ENCODE assay signal across 23 cellular contexts in the genomic region with DNA sequence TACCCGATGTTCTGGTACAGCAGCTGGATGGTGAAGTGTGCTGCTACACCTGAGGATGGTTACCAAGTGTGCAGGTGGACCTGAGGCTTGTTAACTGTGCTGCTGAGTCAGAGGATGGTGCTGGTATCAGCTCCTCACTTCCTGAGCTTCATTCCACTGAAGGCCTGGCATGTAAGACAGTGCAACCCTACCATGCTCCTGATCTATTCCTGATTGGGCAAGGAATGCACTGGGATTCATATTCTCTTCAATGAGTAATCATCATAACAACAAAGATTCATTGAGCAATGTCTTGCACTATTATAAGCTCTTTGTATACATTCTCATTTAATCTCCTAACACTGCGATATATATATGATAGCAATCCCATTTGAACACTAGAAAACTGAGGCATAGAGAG.
A peak's percentile ranks its signal among the peaks of the same experiment; 100 is the strongest.
DNase-seq lines count a peak whose midpoint lies in the region; ATAC-seq, FAIRE-seq and TF ChIP-seq lines count a peak whose summit lies in the region.
"Had no signal": no experiment of that assay in that cellular context is flagged by ENCODE, and none has a peak within 500 bp of the region (broad histone marks: within the 10 kb centered on the region; RNA-seq: fewer than 3 reads in every experiment).

No MANE protein-coding gene starts in this region.

- CTCF ChIA-PET in MCF 10A (lab: Yijun Ruan, JAX), result interaction anchor here (0.9 kb wide), 1 partner anchor 35 kb away, joined by 3 read pairs; no protein-coding TSS in a partner anchor

- peaks cover 0 to 1% of the 10 kb centered on the region in 2 donors for H3K9me3 ChIP-seq in breast epithelium
- H3K9me3 ChIP-seq: mucosa of descending colon, SJSA1, thoracic aorta had no signal

- ATAC-seq in SK-N-SH treated with all-trans-retinoic acid at 6 μM for 48 hours, result peak; percentile 41; the same call in 2 of the 3 replicates
- ATAC-seq in GM19035 (IDR thresholded peaks at IDR 0.05; ENCODE audit: unreplicated experiment), result no peak
- ATAC-seq in GM18505 (IDR thresholded peaks at IDR 0.05; ENCODE audit: unreplicated experiment), result no peak
- ATAC-seq: K562, left lobe of liver, mucosa of descending colon had no signal

- TF ChIP-seq POLR2A in breast epithelium (IDR thresholded peaks at IDR 0.05), result no peak
- no peak for TF ChIP-seq POLR2A in GM18505 (IDR thresholded peaks at IDR 0.05; ENCODE audit: borderline replicate concordance, extremely low read depth, insufficient read depth, insufficient read length)

- no peak overlapping the region for H3K4me3 Mint-ChIP-seq in MCF 10A (ENCODE audit: unreplicated experiment)
- H3K4me3 Mint-ChIP-seq: activated naive CD8-positive, alpha-beta T cell treated with anti-CD3 and anti-CD28 coated beads, Interleukin-2, amount 10 ng/mL, durations not matched to agents 7 days and 5 days; neural progenitor cell; T-helper 2 cell treated with Interferon-gamma antibody and Interleukin-4, amounts not matched to agents 5 μg/mL and 100 μg/mL, for 36 hours had no signal

- H3K36me3 Mint-ChIP-seq in MCF 10A (ENCODE audit: insufficient read depth, unreplicated experiment), result no peaks in the 10 kb centered on the region
- H3K36me3 Mint-ChIP-seq: activated naive CD8-positive, alpha-beta T cell treated with anti-CD3 and anti-CD28 coated beads, Interleukin-2, amount 10 ng/mL, durations not matched to agents 7 days and 5 days had no signal

- H3K4me3 ChIP-seq in breast epithelium, result no peak overlapping the region
- H3K4me3 ChIP-seq: K562, mucosa of descending colon, neural progenitor cell, SJSA1, thoracic aorta had no signal

- H3K4me1 ChIP-seq in breast epithelium, result no peaks in the 10 kb centered on the region
- H3K4me1 ChIP-seq: neural progenitor cell had no signal

- FAIRE-seq in urothelium cell line (lab: Jason Lieb, UNC), result peak; percentile 83
- FAIRE-seq: K562 had no signal

- no peak overlapping the region for H3K27ac ChIP-seq in breast epithelium
- H3K27ac ChIP-seq: 22Rv1, neural progenitor cell, SJSA1, thoracic aorta had no signal

- H3K9me3 Mint-ChIP-seq in MCF 10A (ENCODE audit: unreplicated experiment), result peaks cover 2% of the 10 kb centered on the region
- H3K9me3 Mint-ChIP-seq: activated naive CD8-positive, alpha-beta T cell treated with anti-CD3 and anti-CD28 coated beads, Interleukin-2, amount 10 ng/mL, durations not matched to agents 7 days and 5 days; neural progenitor cell; T-helper 2 cell treated with Interferon-gamma antibody and Interleukin-4, amounts not matched to agents 5 μg/mL and 100 μg/mL, for 36 hours had no signal

- DNase-seq in MCF 10A (ENCODE audit: unreplicated experiment), result peak; percentile 76
- no peak for DNase-seq in breast epithelium (ENCODE audit: low spot score in 2 of 2)
- DNase-seq in fibroblast of peridontal ligament (ENCODE audit: extremely low read depth), result peak; percentile 67
- DNase-seq in urothelium cell line (ENCODE audit: low spot score), result no peak
- no peak for DNase-seq in posterior cingulate gyrus
- DNase-seq: activated CD4-positive, CD25-positive, alpha-beta regulatory T cell; activated naive CD8-positive, alpha-beta T cell treated with anti-CD3 and anti-CD28 coated beads, Interleukin-2, amount 10 ng/mL, durations not matched to agents 7 days and 5 days; DMS53; foreskin melanocyte; mucosa of descending colon; NCI-H1092; NCI-H2107; NCI-H69 had no signal

- H3K27ac Mint-ChIP-seq in MCF 10A (ENCODE audit: low read depth, unreplicated experiment), result no peak overlapping the region
- H3K27ac Mint-ChIP-seq: activated naive CD8-positive, alpha-beta T cell treated with anti-CD3 and anti-CD28 coated beads, Interleukin-2, amount 10 ng/mL, durations not matched to agents 7 days and 5 days; neural progenitor cell; T-helper 2 cell treated with Interferon-gamma antibody and Interleukin-4, amounts not matched to agents 5 μg/mL and 100 μg/mL, for 36 hours had no signal

- no peaks in the 10 kb centered on the region for H3K36me3 ChIP-seq in breast epithelium
- H3K36me3 ChIP-seq: neural progenitor cell, SJSA1, thoracic aorta had no signal

- intact Hi-C loops in MCF 10A (cut with micrococcal nuclease), result no loop called here
- intact Hi-C loops in breast epithelium (cut with DNase I; ENCODE audit: low total_unique reads), result no loop called here
- intact Hi-C loops in posterior cingulate gyrus (cut with DNase I), result no loop called here

- no peaks in the 10 kb centered on the region for H3K27me3 Mint-ChIP-seq in MCF 10A (ENCODE audit: insufficient read depth, unreplicated experiment)
- H3K27me3 Mint-ChIP-seq: activated naive CD8-positive, alpha-beta T cell treated with anti-CD3 and anti-CD28 coated beads, Interleukin-2, amount 10 ng/mL, durations not matched to agents 7 days and 5 days had no signal

- H3K4me1 Mint-ChIP-seq in MCF 10A (ENCODE audit: insufficient read depth, unreplicated experiment), result peaks cover 9% of the 10 kb centered on the region
- H3K4me1 Mint-ChIP-seq: activated naive CD8-positive, alpha-beta T cell treated with anti-CD3 and anti-CD28 coated beads, Interleukin-2, amount 10 ng/mL, durations not matched to agents 7 days and 5 days had no signal

- BruUV-seq in MCF 10A (replicated peaks; lab: Mats Ljungman, UMichigan), result no TSS peak

- TF ChIP-seq CTCF in MCF 10A (IDR thresholded peaks at IDR 0.05; ENCODE audit: unreplicated experiment), result no peak
- no peak for TF ChIP-seq CTCF in breast epithelium (IDR thresholded peaks at IDR 0.05)

- POLR2A ChIA-PET in MCF 10A (lab: Yijun Ruan, JAX), result interaction anchor here (0.7 kb wide), 1 partner anchor 14 kb away, joined by 5 read pairs; no protein-coding TSS in a partner anchor

- no peaks in the 10 kb centered on the region for H3K27me3 ChIP-seq in breast epithelium
- H3K27me3 ChIP-seq: neural progenitor cell, SJSA1 had no signal

TF ChIP-seq in SK-N-SH treated with all-trans-retinoic acid at 6 μM for 48 hours, 23 proteins besides CTCF, POLR2A, EP300 and RAD21:
- no peak for TF ChIP-seq GLIS3 (CRISPR knock-in tag; IDR thresholded peaks at IDR 0.05)
- TF ChIP-seq, protein P1, sequence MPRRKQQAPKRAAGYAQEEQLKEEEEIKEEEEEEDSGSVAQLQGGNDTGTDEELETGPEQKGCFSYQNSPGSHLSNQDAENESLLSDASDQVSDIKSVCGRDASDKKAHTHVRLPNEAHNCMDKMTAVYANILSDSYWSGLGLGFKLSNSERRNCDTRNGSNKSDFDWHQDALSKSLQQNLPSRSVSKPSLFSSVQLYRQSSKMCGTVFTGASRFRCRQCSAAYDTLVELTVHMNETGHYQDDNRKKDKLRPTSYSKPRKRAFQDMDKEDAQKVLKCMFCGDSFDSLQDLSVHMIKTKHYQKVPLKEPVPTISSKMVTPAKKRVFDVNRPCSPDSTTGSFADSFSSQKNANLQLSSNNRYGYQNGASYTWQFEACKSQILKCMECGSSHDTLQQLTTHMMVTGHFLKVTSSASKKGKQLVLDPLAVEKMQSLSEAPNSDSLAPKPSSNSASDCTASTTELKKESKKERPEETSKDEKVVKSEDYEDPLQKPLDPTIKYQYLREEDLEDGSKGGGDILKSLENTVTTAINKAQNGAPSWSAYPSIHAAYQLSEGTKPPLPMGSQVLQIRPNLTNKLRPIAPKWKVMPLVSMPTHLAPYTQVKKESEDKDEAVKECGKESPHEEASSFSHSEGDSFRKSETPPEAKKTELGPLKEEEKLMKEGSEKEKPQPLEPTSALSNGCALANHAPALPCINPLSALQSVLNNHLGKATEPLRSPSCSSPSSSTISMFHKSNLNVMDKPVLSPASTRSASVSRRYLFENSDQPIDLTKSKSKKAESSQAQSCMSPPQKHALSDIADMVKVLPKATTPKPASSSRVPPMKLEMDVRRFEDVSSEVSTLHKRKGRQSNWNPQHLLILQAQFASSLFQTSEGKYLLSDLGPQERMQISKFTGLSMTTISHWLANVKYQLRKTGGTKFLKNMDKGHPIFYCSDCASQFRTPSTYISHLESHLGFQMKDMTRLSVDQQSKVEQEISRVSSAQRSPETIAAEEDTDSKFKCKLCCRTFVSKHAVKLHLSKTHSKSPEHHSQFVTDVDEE (CRISPR knock-in tag; IDR thresholded peaks at IDR 0.05), result no peak
- no peak for TF ChIP-seq SNAI2 (CRISPR knock-in tag; IDR thresholded peaks at IDR 0.05)
- no peak for TF ChIP-seq BACH2 (CRISPR knock-in tag; IDR thresholded peaks at IDR 0.05; ENCODE audit: borderline replicate concordance)
- TF ChIP-seq PPARA (CRISPR knock-in tag; IDR thresholded peaks at IDR 0.05; ENCODE audit: borderline replicate concordance), result no peak
- TF ChIP-seq, protein P2, sequence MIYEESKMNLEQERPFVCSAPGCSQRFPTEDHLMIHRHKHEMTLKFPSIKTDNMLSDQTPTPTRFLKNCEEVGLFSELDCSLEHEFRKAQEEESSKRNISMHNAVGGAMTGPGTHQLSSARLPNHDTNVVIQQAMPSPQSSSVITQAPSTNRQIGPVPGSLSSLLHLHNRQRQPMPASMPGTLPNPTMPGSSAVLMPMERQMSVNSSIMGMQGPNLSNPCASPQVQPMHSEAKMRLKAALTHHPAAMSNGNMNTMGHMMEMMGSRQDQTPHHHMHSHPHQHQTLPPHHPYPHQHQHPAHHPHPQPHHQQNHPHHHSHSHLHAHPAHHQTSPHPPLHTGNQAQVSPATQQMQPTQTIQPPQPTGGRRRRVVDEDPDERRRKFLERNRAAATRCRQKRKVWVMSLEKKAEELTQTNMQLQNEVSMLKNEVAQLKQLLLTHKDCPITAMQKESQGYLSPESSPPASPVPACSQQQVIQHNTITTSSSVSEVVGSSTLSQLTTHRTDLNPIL (CRISPR knock-in tag; IDR thresholded peaks at IDR 0.05; ENCODE audit: low read depth), result no peak
- no peak for TF ChIP-seq ARNTL (CRISPR knock-in tag; IDR thresholded peaks at IDR 0.05; ENCODE audit: borderline replicate concordance, low read depth)
- TF ChIP-seq OSR1 (CRISPR knock-in tag; IDR thresholded peaks at IDR 0.05), result no peak
- TF ChIP-seq, protein P3, sequence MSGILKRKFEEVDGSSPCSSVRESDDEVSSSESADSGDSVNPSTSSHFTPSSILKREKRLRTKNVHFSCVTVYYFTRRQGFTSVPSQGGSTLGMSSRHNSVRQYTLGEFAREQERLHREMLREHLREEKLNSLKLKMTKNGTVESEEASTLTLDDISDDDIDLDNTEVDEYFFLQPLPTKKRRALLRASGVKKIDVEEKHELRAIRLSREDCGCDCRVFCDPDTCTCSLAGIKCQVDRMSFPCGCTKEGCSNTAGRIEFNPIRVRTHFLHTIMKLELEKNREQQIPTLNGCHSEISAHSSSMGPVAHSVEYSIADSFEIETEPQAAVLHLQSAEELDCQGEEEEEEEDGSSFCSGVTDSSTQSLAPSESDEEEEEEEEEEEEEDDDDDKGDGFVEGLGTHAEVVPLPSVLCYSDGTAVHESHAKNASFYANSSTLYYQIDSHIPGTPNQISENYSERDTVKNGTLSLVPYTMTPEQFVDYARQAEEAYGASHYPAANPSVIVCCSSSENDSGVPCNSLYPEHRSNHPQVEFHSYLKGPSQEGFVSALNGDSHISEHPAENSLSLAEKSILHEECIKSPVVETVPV (CRISPR knock-in tag; IDR thresholded peaks at IDR 0.05), result no peak

Comparison
In these comparisons a context has a peak if more than half of its experiments do, and no peak if none do; other contexts are left out.
1. DNase-seq: peak in MCF 10A (single experiment) and fibroblast of peridontal ligament (single experiment); none in breast epithelium (0 of 2), urothelium cell line (single experiment) and posterior cingulate gyrus (0 of 10).